Comparison of ENCODE assay signal across 5 cellular contexts in genomic region chr11:23704183-23704582, GRCh38.
"Had no signal": no experiment of that assay in that cellular context is flagged by ENCODE, and none has a peak within 500 bp of the region (broad histone marks: within the 10 kb centered on the region; RNA-seq: fewer than 3 reads in every experiment).

No MANE protein-coding gene starts in this region.

- H3K27ac ChIP-seq: HL-60 had no signal

- H3K4me3 ChIP-seq: K562 had no signal

- ATAC-seq: HepG2, K562 had no signal

- DNase-seq: IMR-90, KBM-7 had no signal
